ENCODE assay signal across 17 cellular contexts in the genomic region with DNA sequence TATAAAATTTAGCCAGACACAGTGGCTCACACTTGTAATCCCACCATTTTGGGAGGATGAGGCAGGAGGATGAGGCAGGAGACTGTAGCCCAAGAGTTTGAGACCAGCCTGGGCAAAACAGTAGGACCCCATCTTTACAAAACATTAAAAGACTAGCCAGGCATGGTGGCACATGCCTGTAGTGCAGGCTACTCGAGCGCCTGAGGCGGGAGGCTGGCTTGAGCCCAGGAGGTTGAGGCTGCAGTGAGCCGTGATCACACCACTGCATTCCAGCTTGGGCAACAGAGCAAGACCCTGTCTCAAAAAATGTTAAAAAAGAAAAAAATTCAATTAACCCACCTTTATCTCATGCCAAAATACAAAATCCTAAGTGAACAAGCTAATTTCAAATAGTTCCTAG. TPM values are rescaled to one million over a fixed set of nuclear protein-coding genes. Genes with fewer than 3 reads are reported as not detected.
DNase-seq lines count a peak whose midpoint lies in the region; ATAC-seq, FAIRE-seq and TF ChIP-seq lines count a peak whose summit lies in the region.
"Had no signal": no experiment of that assay in that cellular context is flagged by ENCODE, and none has a peak within 500 bp of the region (broad histone marks: within the 10 kb centered on the region; RNA-seq: fewer than 3 reads in every experiment).

No MANE protein-coding gene starts in this region.

- FAIRE-seq in astrocyte (lab: Jason Lieb, UNC), result no peak
- FAIRE-seq: bronchial epithelial cell had no signal

- H3K4me3 ChIP-seq in BLaER1 treated with 17β-estradiol and CSF1 and Interleukin-3, amounts not matched to agents 10 nM and 100 nM, result no peak overlapping the region
- H3K4me3 ChIP-seq in HEK293 (ENCODE audit: low read depth, low read length) (no peak overlapping the region), astrocyte (ENCODE audit: insufficient read depth, low read depth, low read length) (no peak overlapping the region)
- H3K4me3 ChIP-seq: ovary, sigmoid colon had no signal

- H3K9me3 Mint-ChIP-seq in astrocyte (ENCODE audit: unreplicated experiment), result no peaks in the 10 kb centered on the region

- peaks cover 64 to 86% (median 83%) of the 10 kb centered on the region in 11 experiments; a peak in 21 of 22 replicates for H4K20me1 ChIP-seq in BLaER1 treated with 17β-estradiol and CSF1 and Interleukin-3, amounts not matched to agents 10 nM and 100 nM
- H4K20me1 ChIP-seq in astrocyte (ENCODE audit: insufficient read depth, low read length), result peaks cover 64% of the 10 kb centered on the region

- H3K4me2 ChIP-seq in BLaER1 treated with 17β-estradiol and CSF1 and Interleukin-3, amounts not matched to agents 10 nM and 100 nM, result peak overlapping the region; percentile 46 to 91 (median 67)
- H3K4me2 ChIP-seq in astrocyte (ENCODE audit: low read length), result peak overlapping the region; percentile 10

- no peak overlapping the region for H2AFZ ChIP-seq in astrocyte (ENCODE audit: low read depth, low read length)

- peaks cover 0 to 22% (median 16%) of the 10 kb centered on the region in 11 experiments; a peak in 12 of 22 replicates for H3K36me3 ChIP-seq in BLaER1 treated with 17β-estradiol and CSF1 and Interleukin-3, amounts not matched to agents 10 nM and 100 nM
- no peaks in the 10 kb centered on the region for H3K36me3 ChIP-seq in HEK293 (ENCODE audit: control insufficient read depth in 2 of 2, insufficient read depth in 1 of 2, low read length in 2 of 2)
- no peaks in the 10 kb centered on the region for H3K36me3 ChIP-seq in astrocyte (ENCODE audit: insufficient read depth, low read length)
- H3K36me3 ChIP-seq: ovary, sigmoid colon had no signal

- H3K4me3 Mint-ChIP-seq in astrocyte (ENCODE audit: unreplicated experiment), result no peak overlapping the region

- no peak for ATAC-seq in GM19324 (IDR thresholded peaks at IDR 0.05; ENCODE audit: low FRiP score, unreplicated experiment)

- peaks cover 28% of the 10 kb centered on the region for H3K4me1 Mint-ChIP-seq in astrocyte (ENCODE audit: low read depth, unreplicated experiment)

- POLR2A ChIA-PET in HEK293 (lab: Yijun Ruan, JAX), result interaction anchor here (0.6 to 2.2 kb wide), 2 partner anchors 149 to 1768 kb away, joined by 3 to 9 read pairs; a partner anchor contains a TSS

- no peaks in the 10 kb centered on the region for H3K27me3 Mint-ChIP-seq in astrocyte (ENCODE audit: low read depth, unreplicated experiment)

- H3K27ac Mint-ChIP-seq in astrocyte (ENCODE audit: unreplicated experiment), result no peak overlapping the region

- CTCF ChIA-PET in HEK293 (lab: Yijun Ruan, JAX), result interaction anchor here (0.6 kb wide), 1 partner anchor 56 kb away, joined by 3 read pairs; no protein-coding TSS in a partner anchor

- H3K79me2 ChIP-seq in astrocyte (ENCODE audit: insufficient read depth, low read length), result peaks cover 73% of the 10 kb centered on the region

- H3K27me3 ChIP-seq in BLaER1 treated with 17β-estradiol and CSF1 and Interleukin-3, amounts not matched to agents 10 nM and 100 nM, result no peaks in the 10 kb centered on the region
- H3K27me3 ChIP-seq in astrocyte (ENCODE audit: insufficient read depth, low read length), result no peaks in the 10 kb centered on the region
- H3K27me3 ChIP-seq: ovary, sigmoid colon had no signal

- no peaks in the 10 kb centered on the region for H3K9me3 ChIP-seq in BLaER1 treated with 17β-estradiol and CSF1 and Interleukin-3, amounts not matched to agents 10 nM and 100 nM (replicated peaks in 1 of 11)
- no peaks in the 10 kb centered on the region for H3K9me3 ChIP-seq in HEK293 (ENCODE audit: control insufficient read depth, insufficient read depth, low read depth, low read length)
- H3K9me3 ChIP-seq in astrocyte (ENCODE audit: insufficient read depth, low read depth, low read length), result no peaks in the 10 kb centered on the region
- H3K9me3 ChIP-seq: ovary, sigmoid colon had no signal

- TF ChIP-seq CTCF in HEK293 (tag by site-specific recombination; IDR thresholded peaks at IDR 0.05), result no peak
- TF ChIP-seq CTCF in astrocyte (IDR thresholded peaks at IDR 0.05; ENCODE audit: insufficient read depth, low read depth, low read length), result no peak

- H3K9ac ChIP-seq in BLaER1 treated with 17β-estradiol and CSF1 and Interleukin-3, amounts not matched to agents 10 nM and 100 nM, result peak overlapping the region in 1 of 11 experiments; percentile 57; a peak in 1 of 22 replicates
- H3K9ac ChIP-seq in astrocyte (ENCODE audit: low read length), result no peak overlapping the region

- no peak for DNase-seq in astrocyte (ENCODE audit: low read depth)
- DNase-seq in kidney tubule cell (ENCODE audit: low spot score), result peak; percentile 35
- DNase-seq in activated CD8-positive, alpha-beta memory T cell treated with anti-CD3 and anti-CD28 coated beads, Interleukin-2, amount 50 U/mL, for 4 hours, result no peak
- no peak for DNase-seq in NCI-H2029 (lab: John Stamatoyannopoulos, UW)
- DNase-seq in stimulated activated CD4-positive, alpha-beta T cell treated with anti-CD3 and anti-CD28 coated beads, Interleukin-2, amount 100 ng/mL, for 24 hours, result no peak
- DNase-seq: activated CD4-positive, alpha-beta T cell treated with anti-CD3 and anti-CD28 coated beads, Interleukin-2, amount 50 U/mL, for 48 hours; activated naive CD4-positive, alpha-beta T cell treated with anti-CD3 and anti-CD28 coated beads, Interleukin-2, amount 50 U/mL, for 16 hours; activated T-cell treated with anti-CD3 and anti-CD28 coated beads, Interleukin-2, amount 50 U/mL, for 1 hour; dermis blood vessel endothelial cell; MM.1S; NCI-H187; ovary; sigmoid colon had no signal

- H3K4me1 ChIP-seq in BLaER1 treated with 17β-estradiol and CSF1 and Interleukin-3, amounts not matched to agents 10 nM and 100 nM, result peaks cover 23 to 58% (median 43%) of the 10 kb centered on the region in 10 experiments
- H3K4me1 ChIP-seq in HEK293 (ENCODE audit: control insufficient read depth, insufficient read depth, low read length) (peaks cover 33% of the 10 kb centered on the region), astrocyte (ENCODE audit: insufficient read depth, low read length) (peaks cover 13% of the 10 kb centered on the region)

- no peak overlapping the region for H3K27ac ChIP-seq in BLaER1 treated with 17β-estradiol and CSF1 and Interleukin-3, amounts not matched to agents 10 nM and 100 nM
- H3K27ac ChIP-seq in HEK293 (ENCODE audit: extremely low read depth, low read depth, low read length) (no peak overlapping the region), astrocyte (ENCODE audit: low read depth, low read length) (no peak overlapping the region)
- H3K27ac ChIP-seq: ovary had no signal

- no peaks in the 10 kb centered on the region for H3K36me3 Mint-ChIP-seq in astrocyte (ENCODE audit: low read depth, unreplicated experiment)

TF ChIP-seq in HEK293, 187 proteins besides CTCF, POLR2A, EP300 and RAD21:
- TF ChIP-seq ZNF174 (tag by site-specific recombination; IDR thresholded peaks at IDR 0.05) (no peak), ZNF169 (tag by site-specific recombination; IDR thresholded peaks at IDR 0.05) (no peak), ZNF677 (tag by site-specific recombination; IDR thresholded peaks at IDR 0.05) (no peak), REPIN1 (tag by site-specific recombination; IDR thresholded peaks at IDR 0.05; ENCODE audit: low read depth) (no peak), ZNF510 (tag by site-specific recombination; IDR thresholded peaks at IDR 0.05; ENCODE audit: insufficient replicate concordance) (no peak), ZNF335 (tag by site-specific recombination; conservative IDR thresholded peaks at IDR 0.05) (peak; percentile 34), HOXA7 (CRISPR knock-in tag; IDR thresholded peaks at IDR 0.05; ENCODE audit: borderline replicate concordance) (no peak), ZNF629 (tag by site-specific recombination; IDR thresholded peaks at IDR 0.05) (no peak), ZNF121 (tag by site-specific recombination; IDR thresholded peaks at IDR 0.05) (peak; percentile 87)
- TF ChIP-seq, protein P1, sequence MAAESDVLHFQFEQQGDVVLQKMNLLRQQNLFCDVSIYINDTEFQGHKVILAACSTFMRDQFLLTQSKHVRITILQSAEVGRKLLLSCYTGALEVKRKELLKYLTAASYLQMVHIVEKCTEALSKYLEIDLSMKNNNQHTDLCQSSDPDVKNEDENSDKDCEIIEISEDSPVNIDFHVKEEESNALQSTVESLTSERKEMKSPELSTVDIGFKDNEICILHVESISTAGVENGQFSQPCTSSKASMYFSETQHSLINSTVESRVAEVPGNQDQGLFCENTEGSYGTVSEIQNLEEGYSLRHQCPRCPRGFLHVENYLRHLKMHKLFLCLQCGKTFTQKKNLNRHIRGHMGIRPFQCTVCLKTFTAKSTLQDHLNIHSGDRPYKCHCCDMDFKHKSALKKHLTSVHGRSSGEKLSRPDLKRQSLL (tag by site-specific recombination; IDR thresholded peaks at IDR 0.05), result 0 out of 2 replicates have a peak, but pooled peaks have one; percentile 7
- TF ChIP-seq, protein P2, sequence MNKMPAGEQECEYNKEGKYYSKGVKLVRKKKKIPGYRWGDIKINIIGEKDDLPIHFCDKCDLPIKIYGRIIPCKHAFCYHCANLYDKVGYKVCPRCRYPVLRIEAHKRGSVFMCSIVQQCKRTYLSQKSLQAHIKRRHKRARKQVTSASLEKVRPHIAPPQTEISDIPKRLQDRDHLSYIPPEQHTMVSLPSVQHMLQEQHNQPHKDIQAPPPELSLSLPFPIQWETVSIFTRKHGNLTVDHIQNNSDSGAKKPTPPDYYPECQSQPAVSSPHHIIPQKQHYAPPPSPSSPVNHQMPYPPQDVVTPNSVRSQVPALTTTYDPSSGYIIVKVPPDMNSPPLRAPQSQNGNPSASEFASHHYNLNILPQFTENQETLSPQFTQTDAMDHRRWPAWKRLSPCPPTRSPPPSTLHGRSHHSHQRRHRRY (tag by site-specific recombination; IDR thresholded peaks at IDR 0.05), result no peak

RNA-seq across cellular contexts. Expression of a gene that starts 4.0 kb away (rescaled TPM):
- 24.4 and 26.1 TPM in 2 replicates for total RNA-seq in astrocyte
